Comparison of ENCODE assay signal across 8 cellular contexts in genomic region chr2:190467575-190468083, GRCh38. TPM values are rescaled to one million over a fixed set of nuclear protein-coding genes. Genes with fewer than 3 reads are reported as not detected.
DNase-seq lines count a peak whose midpoint lies in the region; ATAC-seq, FAIRE-seq and TF ChIP-seq lines count a peak whose summit lies in the region.

No MANE protein-coding gene starts in this region.

- FAIRE-seq in GM18507 (lab: Jason Lieb, UNC): peak; percentile 73

- DNase-seq in GM18507 (ENCODE audit: extremely low spot score, insufficient read length, low read depth) (no peak), NCI-H1092 (lab: John Stamatoyannopoulos, UW) (peak; percentile 40), chondrocyte (ENCODE audit: low spot score) (no peak), progenitor cell of endocrine pancreas (ENCODE audit: low spot score, unreplicated experiment) (no peak), HUDEP-2 (lab: John Stamatoyannopoulos, UW; ENCODE audit: unreplicated experiment in 76 of 76) (no peak), hepatic stellate cell (ENCODE audit: low spot score) (no peak), BE2C (no peak)

- no peaks in the 10 kb centered on the region for H3K27me3 Mint-ChIP-seq in chondrocyte (ENCODE audit: low read depth)
- H3K27me3 Mint-ChIP-seq in progenitor cell of endocrine pancreas: no peaks in the 10 kb centered on the region

- H3K27ac Mint-ChIP-seq in chondrocyte (ENCODE audit: unreplicated experiment) (peak overlapping the region; percentile 88), progenitor cell of endocrine pancreas (peak overlapping the region; percentile 33)

- peaks cover 3% of the 10 kb centered on the region; the same call in 1 of the 2 replicates for H3K36me3 ChIP-seq in BE2C

- no peak overlapping the region for H3K4me3 ChIP-seq in BE2C (ENCODE audit: low read depth, low read length)

- H3K27me3 ChIP-seq in BE2C: no peaks in the 10 kb centered on the region

- TF ChIP-seq CTCF in chondrocyte (IDR thresholded peaks at IDR 0.05) (no peak), progenitor cell of endocrine pancreas (IDR thresholded peaks at IDR 0.05; ENCODE audit: unreplicated experiment) (no peak), BE2C (IDR thresholded peaks at IDR 0.05; ENCODE audit: low read depth, low read length) (no peak)

- H3K36me3 Mint-ChIP-seq in chondrocyte (ENCODE audit: low read depth): peaks cover 2% of the 10 kb centered on the region
- H3K36me3 Mint-ChIP-seq in progenitor cell of endocrine pancreas (ENCODE audit: insufficient read depth): peaks cover 18% of the 10 kb centered on the region

- peaks cover 4% of the 10 kb centered on the region for H3K9me3 Mint-ChIP-seq in chondrocyte (ENCODE audit: low read depth)
- H3K9me3 Mint-ChIP-seq in progenitor cell of endocrine pancreas (ENCODE audit: low read depth): peaks cover 9% of the 10 kb centered on the region

- H3K4me1 Mint-ChIP-seq in chondrocyte (ENCODE audit: low read depth) (peaks cover 41% of the 10 kb centered on the region), progenitor cell of endocrine pancreas (ENCODE audit: low read depth) (peaks cover 19% of the 10 kb centered on the region)

- peaks cover 26% of the 10 kb centered on the region for H3K4me1 ChIP-seq in BE2C

- H3K4me3 Mint-ChIP-seq in chondrocyte (ENCODE audit: unreplicated experiment) (peak overlapping the region; percentile 22), progenitor cell of endocrine pancreas (ENCODE audit: low read depth) (no peak overlapping the region)

- ATAC-seq in GM21367 (IDR thresholded peaks at IDR 0.05; ENCODE audit: unreplicated experiment): no peak

- peaks cover 9% of the 10 kb centered on the region for H3K9me3 ChIP-seq in BE2C

RNA-seq across cellular contexts. Expression of gene MFSD6, which starts 59.5 kb away (rescaled TPM):
- total RNA-seq in chondrocyte (5.9 to 8.4 TPM (median 6.9 TPM) in 3 replicates), progenitor cell of endocrine pancreas (15.1 and 15.4 TPM in 2 replicates)
- 43.8 TPM for polyA plus RNA-seq in BE2C (2012; ENCODE audit: insufficient read depth, insufficient read length, low read depth)
